In genomic region chr20:35741892-35742740, GRCh38 we compare ENCODE assay signal across 8 cellular contexts. TPM values are rescaled to one million over a fixed set of nuclear protein-coding genes. Genes with fewer than 3 reads are reported as not detected.
DNase-seq lines count a peak whose midpoint lies in the region; ATAC-seq and TF ChIP-seq lines count a peak whose summit lies in the region.

Gene RBM39 (minus strand): TSS chr20:35742260. CDS start chr20:35740874, 1,386 bp downstream.

- H3K27ac ChIP-seq in heart right ventricle (peak within 1 kb of the TSS; percentile 97 to 100 (median 99)), upper lobe of right lung (peak within 1 kb of the TSS; percentile 100)

- H3K36me3 Mint-ChIP-seq in T-helper 1 cell treated with Interleukin-12 subunit alpha and Interleukin-12 subunit beta and Interleukin-4 antibody, amounts not matched to agents 30 μg/mL and 1 μg/mL, for 36 hours (ENCODE audit: low read depth) = peaks cover 38% of the 10 kb centered on the region

- H3K4me3 ChIP-seq in heart right ventricle (peak within 1 kb of the TSS; percentile 82 to 97 (median 86)), upper lobe of right lung (peak within 1 kb of the TSS; percentile 79)

- H3K36me3 ChIP-seq in heart right ventricle (peaks cover 0 to 38% (median 27%) of the 10 kb centered on the region in 9 donors), upper lobe of right lung (peaks cover 37% of the 10 kb centered on the region)

- H3K27ac Mint-ChIP-seq in T-helper 1 cell treated with Interleukin-12 subunit alpha and Interleukin-12 subunit beta and Interleukin-4 antibody, amounts not matched to agents 30 μg/mL and 1 μg/mL, for 36 hours = peak within 1 kb of the TSS; percentile 100

- H3K27me3 Mint-ChIP-seq in T-helper 1 cell treated with Interleukin-12 subunit alpha and Interleukin-12 subunit beta and Interleukin-4 antibody, amounts not matched to agents 30 μg/mL and 1 μg/mL, for 36 hours (ENCODE audit: low read depth) = no peaks in the 10 kb centered on the region

- H3K4me1 ChIP-seq in heart right ventricle (peaks cover 3 to 60% (median 45%) of the 10 kb centered on the region in 9 donors), upper lobe of right lung (peaks cover 36% of the 10 kb centered on the region)

- peak; percentile 29 for TF ChIP-seq CTCF in GM13977 (IDR thresholded peaks at IDR 0.05; ENCODE audit: extremely low read depth, insufficient read depth, missing control alignments)
- peak in 8 of 9 donors; percentile 39 to 75 (median 56) for TF ChIP-seq CTCF in heart right ventricle (IDR thresholded peaks at IDR 0.05)
- TF ChIP-seq CTCF in upper lobe of right lung (IDR thresholded peaks at IDR 0.05) = peak; percentile 47

- no peaks in the 10 kb centered on the region for H3K27me3 ChIP-seq in heart right ventricle
- no peaks in the 10 kb centered on the region for H3K27me3 ChIP-seq in upper lobe of right lung

- H3K4me1 Mint-ChIP-seq in T-helper 1 cell treated with Interleukin-12 subunit alpha and Interleukin-12 subunit beta and Interleukin-4 antibody, amounts not matched to agents 30 μg/mL and 1 μg/mL, for 36 hours (ENCODE audit: low read depth) = peaks cover 34% of the 10 kb centered on the region

- peak; percentile 90 for DNase-seq in GM13977 (ENCODE audit: low spot score)
- DNase-seq in NCI-H1694 (lab: John Stamatoyannopoulos, UW) = peak; percentile 99
- peak; percentile 99 for DNase-seq in amniotic stem cell (lab: John Stamatoyannopoulos, UW)
- DNase-seq in heart right ventricle = peak; percentile 99 to 100
- DNase-seq in posterior vena cava (ENCODE audit: low spot score) = peak; percentile 100
- peak; percentile 99 for DNase-seq in upper lobe of right lung

- in situ Hi-C loops in GM13977 (cut with MboI; ENCODE audit: low pct_unique_long_range_greater_than_20kb, low sequenced_read_pairs, unreplicated experiment) = no loop called here

- intact Hi-C loops in heart right ventricle (cut with DNase I) = loop anchor here in 7 of 10 donors (1.0 to 5.0 kb wide), 9 partner anchors 27 to 143 kb away; partner anchors contain the start of gene PHF20 (in 1 of the 7)
- intact Hi-C loops in posterior vena cava (cut with DNase I) = loop anchor here in 1 of 2 donors (2.0 kb wide), 1 partner anchor 29 kb away; no protein-coding TSS in a partner anchor
- intact Hi-C loops in upper lobe of right lung (cut with DNase I) = no loop called here

- H3K9me3 ChIP-seq in heart right ventricle (no peaks in the 10 kb centered on the region), upper lobe of right lung (no peaks in the 10 kb centered on the region)

- no peaks in the 10 kb centered on the region for H3K9me3 Mint-ChIP-seq in T-helper 1 cell treated with Interleukin-12 subunit alpha and Interleukin-12 subunit beta and Interleukin-4 antibody, amounts not matched to agents 30 μg/mL and 1 μg/mL, for 36 hours

- peak; percentile 79 for ATAC-seq in HG02884 (IDR thresholded peaks at IDR 0.05; ENCODE audit: unreplicated experiment)
- peak; percentile 94 to 97 (median 96) for ATAC-seq in heart right ventricle
- ATAC-seq in upper lobe of right lung = peak; percentile 95

- H3K4me3 Mint-ChIP-seq in T-helper 1 cell treated with Interleukin-12 subunit alpha and Interleukin-12 subunit beta and Interleukin-4 antibody, amounts not matched to agents 30 μg/mL and 1 μg/mL, for 36 hours = peak within 1 kb of the TSS; percentile 98

- 0 to 1% methylated on average over 63 to 66 of the region's 66 CpGs for WGBS in heart right ventricle, 2 donors

RNA-seq across cellular contexts. Expression of gene RBM39, which starts in this region (rescaled TPM):
- total RNA-seq in heart right ventricle (100 to 1,000 TPM; 110 to 170 (median 124) TPM), posterior vena cava (100 to 1,000 TPM; 210 to 217 TPM), upper lobe of right lung (298 TPM)
- 100 to 1,000 TPM in 1 of 2 donors, 10 to 100 TPM in 1; 98.8 to 412 TPM for polyA plus RNA-seq in heart right ventricle

Comparison
In these comparisons a context has a peak if more than half of its experiments do, and no peak if none do; other contexts are left out.
1. Peak in every context shown above with its lines: DNase-seq, ATAC-seq, H3K4me3 ChIP-seq and H3K27ac ChIP-seq.